Comparison of ENCODE assay signal across 1 cellular context in genomic region chr15:59372352-59373211, GRCh38.
A peak's percentile ranks its signal among the peaks of the same experiment; 100 is the strongest.
TF ChIP-seq lines count a peak whose summit lies in the region.

Gene MYO1E, minus strand, starts transcription at chr15:59372871. Its CDS starts 371 bp downstream, at chr15:59372500.

TF ChIP-seq in HepG2, 621 proteins besides CTCF, POLR2A, EP300 and RAD21 (continued from another document and continues in another):
- peak; percentile 80 for TF ChIP-seq ZGPAT (CRISPR knock-in tag; IDR thresholded peaks at IDR 0.05)
- TF ChIP-seq PRDM10 (CRISPR knock-in tag; IDR thresholded peaks at IDR 0.05; ENCODE audit: low read depth), result no peak
- TF ChIP-seq ZNF263 (CRISPR knock-in tag; IDR thresholded peaks at IDR 0.05), result peak; percentile 90
- TF ChIP-seq AKAP8 (CRISPR knock-in tag; IDR thresholded peaks at IDR 0.05), result no peak
- 0 out of 2 replicates have a peak, but pooled peaks have one; percentile 56 for TF ChIP-seq ZNF564 (CRISPR knock-in tag; IDR thresholded peaks at IDR 0.05)
- no peak for TF ChIP-seq THYN1 (CRISPR knock-in tag; IDR thresholded peaks at IDR 0.05; ENCODE audit: borderline replicate concordance, low read depth)
- 0 out of 2 replicates have a peak, but pooled peaks have one; percentile 18 for TF ChIP-seq PRDM15 (CRISPR knock-in tag; IDR thresholded peaks at IDR 0.05)
- no peak for TF ChIP-seq ISX (CRISPR knock-in tag; conservative IDR thresholded peaks at IDR 0.05)
- no peak for TF ChIP-seq NR1H2 (CRISPR knock-in tag; IDR thresholded peaks at IDR 0.05; ENCODE audit: borderline replicate concordance, low read depth)
- peak; percentile 42; the same call in 1 of the 2 replicates for TF ChIP-seq ZSCAN20 (CRISPR knock-in tag; IDR thresholded peaks at IDR 0.05; ENCODE audit: borderline replicate concordance)
- no peak for TF ChIP-seq PPARG (CRISPR knock-in tag; conservative IDR thresholded peaks at IDR 0.05)
- 0 out of 2 replicates have a peak, but pooled peaks have one; percentile 32 for TF ChIP-seq TP53 (CRISPR knock-in tag; conservative IDR thresholded peaks at IDR 0.05)
- 0 out of 2 replicates have a peak, but pooled peaks have one; percentile 14 for TF ChIP-seq TGIF2 (CRISPR knock-in tag; IDR thresholded peaks at IDR 0.05)
- TF ChIP-seq TBX3 (IDR thresholded peaks at IDR 0.05; ENCODE audit: borderline replicate concordance), result no peak
- peak; percentile 79 for TF ChIP-seq NFYB (CRISPR knock-in tag; IDR thresholded peaks at IDR 0.05)
- TF ChIP-seq ZNF275 (CRISPR knock-in tag; IDR thresholded peaks at IDR 0.05; ENCODE audit: borderline replicate concordance), result peak; percentile 83; the same call in 1 of the 2 replicates
- peak; percentile 89; the same call in 1 of the 2 replicates for TF ChIP-seq ZNF441 (CRISPR knock-in tag; IDR thresholded peaks at IDR 0.05; ENCODE audit: borderline replicate concordance)
- TF ChIP-seq ZNF761 (CRISPR knock-in tag; conservative IDR thresholded peaks at IDR 0.05), result no peak; the same call in 1 of the 2 replicates
- TF ChIP-seq HDAC6 (IDR thresholded peaks at IDR 0.05; ENCODE audit: low read depth, low read length), result no peak
- no peak; the same call in 1 of the 2 replicates for TF ChIP-seq RERE (CRISPR knock-in tag; IDR thresholded peaks at IDR 0.05; ENCODE audit: low read depth)
- TF ChIP-seq FOXA3 (CRISPR knock-in tag; IDR thresholded peaks at IDR 0.05), result peak; percentile 29; the same call in 1 of the 2 replicates
- TF ChIP-seq AGO2 (optimal IDR thresholded peaks at IDR 0.05; ENCODE audit: low read depth, low read length), result no peak
- TF ChIP-seq NAIF1 (CRISPR knock-in tag; IDR thresholded peaks at IDR 0.05; ENCODE audit: borderline replicate concordance), result peak; percentile 60; the same call in 1 of the 2 replicates
- peak; percentile 4 for TF ChIP-seq TEAD3 (CRISPR knock-in tag; optimal IDR thresholded peaks at IDR 0.05; ENCODE audit: borderline replicate concordance)
- 0 out of 2 replicates have a peak, but pooled peaks have one; percentile 25 for TF ChIP-seq ZKSCAN5 (CRISPR knock-in tag; IDR thresholded peaks at IDR 0.05)
- no peak for TF ChIP-seq NR2F6 (IDR thresholded peaks at IDR 0.05)
- no peak for TF ChIP-seq NR2F6 (CRISPR knock-in tag; IDR thresholded peaks at IDR 0.05)
- TF ChIP-seq MIER3 (CRISPR knock-in tag; IDR thresholded peaks at IDR 0.05; ENCODE audit: borderline replicate concordance), result no peak
- no peak for TF ChIP-seq REL (CRISPR knock-in tag; conservative IDR thresholded peaks at IDR 0.05)
- TF ChIP-seq ZNF318 (CRISPR knock-in tag; IDR thresholded peaks at IDR 0.05), result no peak
